ENCODE assay signal across 8 cellular contexts in genomic region chr2:104412384-104412783, GRCh38.
DNase-seq lines count a peak whose midpoint lies in the region; ATAC-seq and TF ChIP-seq lines count a peak whose summit lies in the region.

No MANE protein-coding gene starts in this region.

- POLR2A ChIA-PET in WTC11 (lab: Charles Lee), result no interaction called here

- TF ChIP-seq CTCF in AG09319 (IDR thresholded peaks at IDR 0.05; ENCODE audit: low read depth, low read length) (peak; percentile 60), GM12872 (IDR thresholded peaks at IDR 0.05; ENCODE audit: insufficient read depth, low read depth, low read length) (peak; percentile 66), WTC11 (IDR thresholded peaks at IDR 0.05) (peak; percentile 65), lung (IDR thresholded peaks at IDR 0.05; ENCODE audit: control extremely low read depth, extremely low read depth) (peak; percentile 16)

- WGBS in lung, 2 donors, result 19 to 25% methylated on average over 2 of the region's 2 CpGs

- no peak overlapping the region for H3K4me3 ChIP-seq in lung

- DNase-seq in AG09319 (ENCODE audit: extremely low read depth, low read depth) (no peak), WTC11 (ENCODE audit: low spot score) (peak; percentile 65), lung (ENCODE audit: low spot score) (peak; percentile 52), HCEC 1CT (no peak), NCI-H2227 treated with DMSO at 0.1 percent for 48 hours (lab: John Stamatoyannopoulos, UW) (no peak)

- no peaks in the 10 kb centered on the region for H3K9me3 ChIP-seq in lung (ENCODE audit: control insufficient read depth in 2 of 2, insufficient read depth in 1 of 2, low read length in 1 of 2)

- peaks cover 4% of the 10 kb centered on the region for H3K27me3 Mint-ChIP-seq in WTC11 (ENCODE audit: low read depth)

- no peak overlapping the region for H3K27ac ChIP-seq in lung (ENCODE audit: low read depth in 1 of 2, low read length in 1 of 2)

- H3K9me3 Mint-ChIP-seq in WTC11, result no peaks in the 10 kb centered on the region

- peaks cover 4% of the 10 kb centered on the region for H3K27me3 ChIP-seq in lung (ENCODE audit: control insufficient read depth, insufficient read depth)

- ATAC-seq in HG03175 (IDR thresholded peaks at IDR 0.05; ENCODE audit: unreplicated experiment) (peak; percentile 68), WTC11 (peak; percentile 24; the same call in 1 of the 2 replicates), lung (ENCODE audit: insufficient read depth, low FRiP score) (no peak), GM19467 (IDR thresholded peaks at IDR 0.05; ENCODE audit: unreplicated experiment) (no peak)

- H3K36me3 ChIP-seq in lung (ENCODE audit: control insufficient read depth in 2 of 2, insufficient read depth in 2 of 2, low read length in 2 of 2), result no peaks in the 10 kb centered on the region

- no peaks in the 10 kb centered on the region for H3K4me1 ChIP-seq in lung (ENCODE audit: control insufficient read depth in 2 of 2, insufficient read depth in 2 of 2, low read length in 2 of 2)

- H3K27ac Mint-ChIP-seq in WTC11, result no peak overlapping the region

- no peaks in the 10 kb centered on the region for H3K36me3 Mint-ChIP-seq in WTC11

- CTCF ChIA-PET in WTC11 (lab: Charles Lee), result interaction anchor here (0.6 kb wide), 1 partner anchor 391 kb away, joined by 3 read pairs; no protein-coding TSS in a partner anchor

- H3K4me1 Mint-ChIP-seq in WTC11, result peaks cover 61% of the 10 kb centered on the region

- H3K4me3 Mint-ChIP-seq in WTC11, result no peak overlapping the region

TF ChIP-seq in WTC11, 78 proteins besides CTCF, POLR2A, EP300 and RAD21:
- TF ChIP-seq ZNF512 (CRISPR knock-in tag; IDR thresholded peaks at IDR 0.05; ENCODE audit: borderline replicate concordance) (no peak), ELF4 (CRISPR knock-in tag; IDR thresholded peaks at IDR 0.05; ENCODE audit: low read depth) (no peak), PREB (CRISPR knock-in tag; IDR thresholded peaks at IDR 0.05; ENCODE audit: borderline replicate concordance) (no peak), TCF7 (CRISPR knock-in tag; IDR thresholded peaks at IDR 0.05; ENCODE audit: low read depth) (no peak), GTF2I (CRISPR knock-in tag; conservative IDR thresholded peaks at IDR 0.05) (no peak), MXD4 (CRISPR knock-in tag; IDR thresholded peaks at IDR 0.05; ENCODE audit: borderline replicate concordance) (no peak), GRHL2 (CRISPR knock-in tag; IDR thresholded peaks at IDR 0.05; ENCODE audit: insufficient replicate concordance, severe bottlenecking) (no peak), SMAD4 (CRISPR knock-in tag; IDR thresholded peaks at IDR 0.05) (no peak), NFYB (CRISPR knock-in tag; conservative IDR thresholded peaks at IDR 0.05; ENCODE audit: low read depth) (no peak), SOX15 (CRISPR knock-in tag; IDR thresholded peaks at IDR 0.05) (no peak), ZNF671 (CRISPR knock-in tag; IDR thresholded peaks at IDR 0.05) (no peak), NFATC4 (CRISPR knock-in tag; IDR thresholded peaks at IDR 0.05) (no peak), ESRRA (CRISPR knock-in tag; IDR thresholded peaks at IDR 0.05; ENCODE audit: borderline replicate concordance) (no peak)
- TF ChIP-seq, protein P1, sequence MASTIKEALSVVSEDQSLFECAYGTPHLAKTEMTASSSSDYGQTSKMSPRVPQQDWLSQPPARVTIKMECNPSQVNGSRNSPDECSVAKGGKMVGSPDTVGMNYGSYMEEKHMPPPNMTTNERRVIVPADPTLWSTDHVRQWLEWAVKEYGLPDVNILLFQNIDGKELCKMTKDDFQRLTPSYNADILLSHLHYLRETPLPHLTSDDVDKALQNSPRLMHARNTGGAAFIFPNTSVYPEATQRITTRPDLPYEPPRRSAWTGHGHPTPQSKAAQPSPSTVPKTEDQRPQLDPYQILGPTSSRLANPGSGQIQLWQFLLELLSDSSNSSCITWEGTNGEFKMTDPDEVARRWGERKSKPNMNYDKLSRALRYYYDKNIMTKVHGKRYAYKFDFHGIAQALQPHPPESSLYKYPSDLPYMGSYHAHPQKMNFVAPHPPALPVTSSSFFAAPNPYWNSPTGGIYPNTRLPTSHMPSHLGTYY (CRISPR knock-in tag; IDR thresholded peaks at IDR 0.05), result no peak
- TF ChIP-seq, protein P2, sequence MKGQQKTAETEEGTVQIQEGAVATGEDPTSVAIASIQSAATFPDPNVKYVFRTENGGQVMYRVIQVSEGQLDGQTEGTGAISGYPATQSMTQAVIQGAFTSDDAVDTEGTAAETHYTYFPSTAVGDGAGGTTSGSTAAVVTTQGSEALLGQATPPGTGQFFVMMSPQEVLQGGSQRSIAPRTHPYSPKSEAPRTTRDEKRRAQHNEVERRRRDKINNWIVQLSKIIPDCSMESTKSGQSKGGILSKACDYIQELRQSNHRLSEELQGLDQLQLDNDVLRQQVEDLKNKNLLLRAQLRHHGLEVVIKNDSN (CRISPR knock-in tag; IDR thresholded peaks at IDR 0.05), result no peak
- TF ChIP-seq, protein P3, sequence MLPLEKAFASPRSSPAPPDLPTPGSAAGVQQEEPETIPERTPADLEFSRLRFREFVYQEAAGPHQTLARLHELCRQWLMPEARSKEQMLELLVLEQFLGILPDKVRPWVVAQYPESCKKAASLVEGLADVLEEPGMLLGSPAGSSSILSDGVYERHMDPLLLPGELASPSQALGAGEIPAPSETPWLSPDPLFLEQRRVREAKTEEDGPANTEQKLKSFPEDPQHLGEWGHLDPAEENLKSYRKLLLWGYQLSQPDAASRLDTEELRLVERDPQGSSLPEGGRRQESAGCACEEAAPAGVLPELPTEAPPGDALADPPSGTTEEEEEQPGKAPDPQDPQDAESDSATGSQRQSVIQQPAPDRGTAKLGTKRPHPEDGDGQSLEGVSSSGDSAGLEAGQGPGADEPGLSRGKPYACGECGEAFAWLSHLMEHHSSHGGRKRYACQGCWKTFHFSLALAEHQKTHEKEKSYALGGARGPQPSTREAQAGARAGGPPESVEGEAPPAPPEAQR (CRISPR knock-in tag; IDR thresholded peaks at IDR 0.05), result no peak
- TF ChIP-seq, protein P4, sequence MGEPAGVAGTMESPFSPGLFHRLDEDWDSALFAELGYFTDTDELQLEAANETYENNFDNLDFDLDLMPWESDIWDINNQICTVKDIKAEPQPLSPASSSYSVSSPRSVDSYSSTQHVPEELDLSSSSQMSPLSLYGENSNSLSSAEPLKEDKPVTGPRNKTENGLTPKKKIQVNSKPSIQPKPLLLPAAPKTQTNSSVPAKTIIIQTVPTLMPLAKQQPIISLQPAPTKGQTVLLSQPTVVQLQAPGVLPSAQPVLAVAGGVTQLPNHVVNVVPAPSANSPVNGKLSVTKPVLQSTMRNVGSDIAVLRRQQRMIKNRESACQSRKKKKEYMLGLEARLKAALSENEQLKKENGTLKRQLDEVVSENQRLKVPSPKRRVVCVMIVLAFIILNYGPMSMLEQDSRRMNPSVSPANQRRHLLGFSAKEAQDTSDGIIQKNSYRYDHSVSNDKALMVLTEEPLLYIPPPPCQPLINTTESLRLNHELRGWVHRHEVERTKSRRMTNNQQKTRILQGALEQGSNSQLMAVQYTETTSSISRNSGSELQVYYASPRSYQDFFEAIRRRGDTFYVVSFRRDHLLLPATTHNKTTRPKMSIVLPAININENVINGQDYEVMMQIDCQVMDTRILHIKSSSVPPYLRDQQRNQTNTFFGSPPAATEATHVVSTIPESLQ (CRISPR knock-in tag; IDR thresholded peaks at IDR 0.05), result no peak

Comparison
In these comparisons a context has a peak if more than half of its experiments do, and no peak if none do; other contexts are left out.
1. DNase-seq: peak in WTC11 (single experiment) and lung (single experiment); none in AG09319 (single experiment), HCEC 1CT (single experiment) and NCI-H2227 treated with DMSO at 0.1 percent for 48 hours (single experiment).
2. CTCF ChIP-seq: peak in every context shown above with its lines; median percentile 66 in GM12872; 65 in WTC11; 60 in AG09319; 16 in lung.
3. ATAC-seq: peak in HG03175 (single experiment) and WTC11 (single experiment); none in lung (single experiment) and GM19467 (single experiment).